2 cellular contexts compared by ENCODE assay signal in genomic region chr14:27025648-27026047, GRCh38.
A peak's percentile ranks its signal among the peaks of the same experiment; 100 is the strongest.
TF ChIP-seq lines count a peak whose summit lies in the region.

No MANE protein-coding gene starts in this region.

TF ChIP-seq in HEK293, 187 proteins besides CTCF, POLR2A, EP300 and RAD21 (continued from another document):
- TF ChIP-seq ZBTB11 (tag by site-specific recombination; conservative IDR thresholded peaks at IDR 0.05; ENCODE audit: low read depth) = peak; percentile 41; the same call in 1 of the 2 replicates
- TF ChIP-seq ZNF266 (tag by site-specific recombination; IDR thresholded peaks at IDR 0.05; ENCODE audit: low read depth) = no peak
- peak; percentile 54; the same call in 1 of the 2 replicates for TF ChIP-seq ZNF202 (tag by site-specific recombination; IDR thresholded peaks at IDR 0.05; ENCODE audit: borderline replicate concordance)
- peak; percentile 49 for TF ChIP-seq ZNF555 (tag by site-specific recombination; conservative IDR thresholded peaks at IDR 0.05)
- no peak for TF ChIP-seq ZSCAN18 (tag by site-specific recombination; IDR thresholded peaks at IDR 0.05)
- no peak for TF ChIP-seq ZFP69B (tag by site-specific recombination; IDR thresholded peaks at IDR 0.05)
- TF ChIP-seq ZNF433 (tag by site-specific recombination; IDR thresholded peaks at IDR 0.05; ENCODE audit: low read depth) = 0 out of 2 replicates have a peak, but pooled peaks have one; percentile 25
- no peak for TF ChIP-seq ZNF302 (tag by site-specific recombination; IDR thresholded peaks at IDR 0.05; ENCODE audit: low read depth)
- TF ChIP-seq ZNF426 (tag by site-specific recombination; IDR thresholded peaks at IDR 0.05) = peak; percentile 40
- TF ChIP-seq ZBTB8A (tag by site-specific recombination; IDR thresholded peaks at IDR 0.05) = 0 out of 2 replicates have a peak, but pooled peaks have one; percentile 27
- no peak for TF ChIP-seq ZNF626 (tag by site-specific recombination; IDR thresholded peaks at IDR 0.05)
- no peak for TF ChIP-seq ZNF132 (tag by site-specific recombination; IDR thresholded peaks at IDR 0.05; ENCODE audit: borderline replicate concordance)
- TF ChIP-seq ZNF394 (tag by site-specific recombination; IDR thresholded peaks at IDR 0.05; ENCODE audit: borderline replicate concordance) = peak; percentile 64; the same call in 1 of the 2 replicates
- TF ChIP-seq ZNF843 (tag by site-specific recombination; IDR thresholded peaks at IDR 0.05) = no peak
- peak; percentile 19; the same call in 1 of the 2 replicates for TF ChIP-seq ZNF140 (tag by site-specific recombination; IDR thresholded peaks at IDR 0.05)
- 0 out of 2 replicates have a peak, but pooled peaks have one; percentile 34 for TF ChIP-seq ZNF623 (tag by site-specific recombination; IDR thresholded peaks at IDR 0.05)

TF ChIP-seq in WTC11, 78 proteins besides CTCF, POLR2A, EP300 and RAD21 (continued from another document):
- TF ChIP-seq E2F5 (CRISPR knock-in tag; IDR thresholded peaks at IDR 0.05) = no peak
- no peak for TF ChIP-seq ZNF121 (CRISPR knock-in tag; IDR thresholded peaks at IDR 0.05)
- no peak for TF ChIP-seq NR2C2 (CRISPR knock-in tag; IDR thresholded peaks at IDR 0.05)
- no peak for TF ChIP-seq NFYB (CRISPR knock-in tag; conservative IDR thresholded peaks at IDR 0.05; ENCODE audit: low read depth)
- TF ChIP-seq CDX4 (CRISPR knock-in tag; IDR thresholded peaks at IDR 0.05; ENCODE audit: borderline replicate concordance) = no peak
